Comparison of ENCODE assay signal across 1 cellular context in the genomic region with DNA sequence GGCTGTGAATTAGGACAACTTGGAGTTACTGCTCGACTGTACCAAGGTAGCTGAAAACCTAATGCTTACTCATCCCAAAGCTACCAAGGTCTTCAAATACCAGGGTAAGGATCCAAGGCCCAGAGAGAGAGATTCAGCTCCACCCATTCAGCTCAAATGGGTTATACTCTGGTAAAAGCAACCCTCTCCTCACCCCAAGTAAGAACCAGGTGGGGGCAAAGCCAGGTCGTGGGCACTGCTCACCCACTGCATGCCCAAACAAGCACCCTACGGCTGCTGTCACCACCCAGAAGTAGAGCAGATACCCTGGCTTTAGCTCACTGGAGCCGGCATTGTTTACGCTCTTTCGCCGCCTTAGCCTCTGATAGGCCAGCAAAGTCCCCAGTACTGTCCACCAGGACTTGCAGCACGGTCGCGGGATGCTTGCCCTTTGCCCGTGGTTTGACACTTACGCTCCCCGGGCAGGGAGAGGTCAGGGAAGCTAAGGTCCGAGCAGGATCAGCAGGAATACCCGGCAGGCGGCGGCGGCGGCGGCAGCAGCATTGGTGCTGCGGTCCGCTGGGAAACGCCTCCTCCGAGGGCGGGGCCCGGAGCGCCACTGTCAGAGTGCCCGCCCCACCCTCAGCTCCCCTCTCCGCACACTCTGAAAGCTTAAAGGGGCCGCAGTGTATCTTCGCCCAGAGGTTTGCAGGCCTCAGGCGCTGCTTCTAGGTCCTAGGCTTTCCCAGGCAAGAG.
A peak's percentile ranks its signal among the peaks of the same experiment; 100 is the strongest.
TF ChIP-seq lines count a peak whose summit lies in the region.

No MANE protein-coding gene starts in this region.

TF ChIP-seq in HepG2, 621 proteins besides CTCF, POLR2A, EP300 and RAD21 (continued from another document and continues in another):
- TF ChIP-seq, protein P1, sequence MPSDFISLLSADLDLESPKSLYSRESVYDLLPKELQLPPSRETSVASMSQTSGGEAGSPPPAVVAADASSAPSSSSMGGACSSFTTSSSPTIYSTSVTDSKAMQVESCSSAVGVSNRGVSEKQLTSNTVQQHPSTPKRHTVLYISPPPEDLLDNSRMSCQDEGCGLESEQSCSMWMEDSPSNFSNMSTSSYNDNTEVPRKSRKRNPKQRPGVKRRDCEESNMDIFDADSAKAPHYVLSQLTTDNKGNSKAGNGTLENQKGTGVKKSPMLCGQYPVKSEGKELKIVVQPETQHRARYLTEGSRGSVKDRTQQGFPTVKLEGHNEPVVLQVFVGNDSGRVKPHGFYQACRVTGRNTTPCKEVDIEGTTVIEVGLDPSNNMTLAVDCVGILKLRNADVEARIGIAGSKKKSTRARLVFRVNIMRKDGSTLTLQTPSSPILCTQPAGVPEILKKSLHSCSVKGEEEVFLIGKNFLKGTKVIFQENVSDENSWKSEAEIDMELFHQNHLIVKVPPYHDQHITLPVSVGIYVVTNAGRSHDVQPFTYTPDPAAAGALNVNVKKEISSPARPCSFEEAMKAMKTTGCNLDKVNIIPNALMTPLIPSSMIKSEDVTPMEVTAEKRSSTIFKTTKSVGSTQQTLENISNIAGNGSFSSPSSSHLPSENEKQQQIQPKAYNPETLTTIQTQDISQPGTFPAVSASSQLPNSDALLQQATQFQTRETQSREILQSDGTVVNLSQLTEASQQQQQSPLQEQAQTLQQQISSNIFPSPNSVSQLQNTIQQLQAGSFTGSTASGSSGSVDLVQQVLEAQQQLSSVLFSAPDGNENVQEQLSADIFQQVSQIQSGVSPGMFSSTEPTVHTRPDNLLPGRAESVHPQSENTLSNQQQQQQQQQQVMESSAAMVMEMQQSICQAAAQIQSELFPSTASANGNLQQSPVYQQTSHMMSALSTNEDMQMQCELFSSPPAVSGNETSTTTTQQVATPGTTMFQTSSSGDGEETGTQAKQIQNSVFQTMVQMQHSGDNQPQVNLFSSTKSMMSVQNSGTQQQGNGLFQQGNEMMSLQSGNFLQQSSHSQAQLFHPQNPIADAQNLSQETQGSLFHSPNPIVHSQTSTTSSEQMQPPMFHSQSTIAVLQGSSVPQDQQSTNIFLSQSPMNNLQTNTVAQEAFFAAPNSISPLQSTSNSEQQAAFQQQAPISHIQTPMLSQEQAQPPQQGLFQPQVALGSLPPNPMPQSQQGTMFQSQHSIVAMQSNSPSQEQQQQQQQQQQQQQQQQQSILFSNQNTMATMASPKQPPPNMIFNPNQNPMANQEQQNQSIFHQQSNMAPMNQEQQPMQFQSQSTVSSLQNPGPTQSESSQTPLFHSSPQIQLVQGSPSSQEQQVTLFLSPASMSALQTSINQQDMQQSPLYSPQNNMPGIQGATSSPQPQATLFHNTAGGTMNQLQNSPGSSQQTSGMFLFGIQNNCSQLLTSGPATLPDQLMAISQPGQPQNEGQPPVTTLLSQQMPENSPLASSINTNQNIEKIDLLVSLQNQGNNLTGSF (CRISPR knock-in tag; IDR thresholded peaks at IDR 0.05) = no peak
- TF ChIP-seq, protein P2, sequence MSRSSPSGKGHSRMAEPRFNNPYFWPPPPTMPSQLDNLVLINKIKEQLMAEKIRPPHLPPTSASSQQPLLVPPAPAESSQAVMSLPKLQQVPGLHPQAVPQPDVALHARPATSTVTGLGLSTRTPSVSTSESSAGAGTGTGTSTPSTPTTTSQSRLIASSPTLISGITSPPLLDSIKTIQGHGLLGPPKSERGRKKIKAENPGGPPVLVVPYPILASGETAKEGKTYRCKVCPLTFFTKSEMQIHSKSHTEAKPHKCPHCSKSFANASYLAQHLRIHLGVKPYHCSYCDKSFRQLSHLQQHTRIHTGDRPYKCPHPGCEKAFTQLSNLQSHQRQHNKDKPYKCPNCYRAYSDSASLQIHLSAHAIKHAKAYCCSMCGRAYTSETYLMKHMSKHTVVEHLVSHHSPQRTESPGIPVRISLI (CRISPR knock-in tag; IDR thresholded peaks at IDR 0.05; ENCODE audit: borderline replicate concordance) = no peak
- TF ChIP-seq TRIM24 (CRISPR knock-in tag; IDR thresholded peaks at IDR 0.05) (no peak), ZBTB38 (CRISPR knock-in tag; IDR thresholded peaks at IDR 0.05) (peak; percentile 66; the same call in 1 of the 2 replicates), ARHGAP35 (CRISPR knock-in tag; IDR thresholded peaks at IDR 0.05; ENCODE audit: borderline replicate concordance) (no peak), CREB1 (IDR thresholded peaks at IDR 0.05) (0 out of 2 replicates have a peak, but pooled peaks have one; percentile 14), CREB1 (CRISPR knock-in tag; IDR thresholded peaks at IDR 0.05) (no peak), SMAD1 (CRISPR knock-in tag; IDR thresholded peaks at IDR 0.05; ENCODE audit: borderline replicate concordance, low read depth) (no peak; the same call in 1 of the 2 replicates), MIER2 (CRISPR knock-in tag; IDR thresholded peaks at IDR 0.05) (no peak), ZNF556 (CRISPR knock-in tag; IDR thresholded peaks at IDR 0.05; ENCODE audit: borderline replicate concordance) (no peak; the same call in 1 of the 2 replicates), ZEB1 (IDR thresholded peaks at IDR 0.05; ENCODE audit: insufficient replicate concordance, low read depth) (no peak), ZFP36 (IDR thresholded peaks at IDR 0.05; ENCODE audit: borderline replicate concordance, low read depth, low read length, partially characterized antibody) (no peak), GABPA (IDR thresholded peaks at IDR 0.05; ENCODE audit: low read depth, low read length) (no peak), GABPA (CRISPR knock-in tag; IDR thresholded peaks at IDR 0.05; ENCODE audit: low read depth) (no peak), PAF1 (CRISPR knock-in tag; IDR thresholded peaks at IDR 0.05) (no peak), ZNF567 (CRISPR knock-in tag; IDR thresholded peaks at IDR 0.05; ENCODE audit: borderline replicate concordance) (no peak), KLF6 (CRISPR knock-in tag; IDR thresholded peaks at IDR 0.05) (0 out of 2 replicates have a peak, but pooled peaks have one; percentile 65), CHD4 (IDR thresholded peaks at IDR 0.05; ENCODE audit: borderline replicate concordance, low read length) (no peak), ZNF354B (CRISPR knock-in tag; IDR thresholded peaks at IDR 0.05) (no peak), CHCHD3 (CRISPR knock-in tag; IDR thresholded peaks at IDR 0.05) (no peak), ARNT (IDR thresholded peaks at IDR 0.05) (no peak), MXD4 (CRISPR knock-in tag; IDR thresholded peaks at IDR 0.05) (peak; percentile 82), ZNF160 (CRISPR knock-in tag; IDR thresholded peaks at IDR 0.05) (no peak), RBM39 (IDR thresholded peaks at IDR 0.05; ENCODE audit: low read depth, low read length, poor library complexity, severe bottlenecking) (peak; percentile 71)
- TF ChIP-seq, protein P3, sequence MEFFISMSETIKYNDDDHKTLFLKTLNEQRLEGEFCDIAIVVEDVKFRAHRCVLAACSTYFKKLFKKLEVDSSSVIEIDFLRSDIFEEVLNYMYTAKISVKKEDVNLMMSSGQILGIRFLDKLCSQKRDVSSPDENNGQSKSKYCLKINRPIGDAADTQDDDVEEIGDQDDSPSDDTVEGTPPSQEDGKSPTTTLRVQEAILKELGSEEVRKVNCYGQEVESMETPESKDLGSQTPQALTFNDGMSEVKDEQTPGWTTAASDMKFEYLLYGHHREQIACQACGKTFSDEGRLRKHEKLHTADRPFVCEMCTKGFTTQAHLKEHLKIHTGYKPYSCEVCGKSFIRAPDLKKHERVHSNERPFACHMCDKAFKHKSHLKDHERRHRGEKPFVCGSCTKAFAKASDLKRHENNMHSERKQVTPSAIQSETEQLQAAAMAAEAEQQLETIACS (CRISPR knock-in tag; IDR thresholded peaks at IDR 0.05) = no peak
- TF ChIP-seq, protein P4, sequence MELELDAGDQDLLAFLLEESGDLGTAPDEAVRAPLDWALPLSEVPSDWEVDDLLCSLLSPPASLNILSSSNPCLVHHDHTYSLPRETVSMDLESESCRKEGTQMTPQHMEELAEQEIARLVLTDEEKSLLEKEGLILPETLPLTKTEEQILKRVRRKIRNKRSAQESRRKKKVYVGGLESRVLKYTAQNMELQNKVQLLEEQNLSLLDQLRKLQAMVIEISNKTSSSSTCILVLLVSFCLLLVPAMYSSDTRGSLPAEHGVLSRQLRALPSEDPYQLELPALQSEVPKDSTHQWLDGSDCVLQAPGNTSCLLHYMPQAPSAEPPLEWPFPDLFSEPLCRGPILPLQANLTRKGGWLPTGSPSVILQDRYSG (CRISPR knock-in tag; IDR thresholded peaks at IDR 0.05) = no peak
- TF ChIP-seq, protein P5, sequence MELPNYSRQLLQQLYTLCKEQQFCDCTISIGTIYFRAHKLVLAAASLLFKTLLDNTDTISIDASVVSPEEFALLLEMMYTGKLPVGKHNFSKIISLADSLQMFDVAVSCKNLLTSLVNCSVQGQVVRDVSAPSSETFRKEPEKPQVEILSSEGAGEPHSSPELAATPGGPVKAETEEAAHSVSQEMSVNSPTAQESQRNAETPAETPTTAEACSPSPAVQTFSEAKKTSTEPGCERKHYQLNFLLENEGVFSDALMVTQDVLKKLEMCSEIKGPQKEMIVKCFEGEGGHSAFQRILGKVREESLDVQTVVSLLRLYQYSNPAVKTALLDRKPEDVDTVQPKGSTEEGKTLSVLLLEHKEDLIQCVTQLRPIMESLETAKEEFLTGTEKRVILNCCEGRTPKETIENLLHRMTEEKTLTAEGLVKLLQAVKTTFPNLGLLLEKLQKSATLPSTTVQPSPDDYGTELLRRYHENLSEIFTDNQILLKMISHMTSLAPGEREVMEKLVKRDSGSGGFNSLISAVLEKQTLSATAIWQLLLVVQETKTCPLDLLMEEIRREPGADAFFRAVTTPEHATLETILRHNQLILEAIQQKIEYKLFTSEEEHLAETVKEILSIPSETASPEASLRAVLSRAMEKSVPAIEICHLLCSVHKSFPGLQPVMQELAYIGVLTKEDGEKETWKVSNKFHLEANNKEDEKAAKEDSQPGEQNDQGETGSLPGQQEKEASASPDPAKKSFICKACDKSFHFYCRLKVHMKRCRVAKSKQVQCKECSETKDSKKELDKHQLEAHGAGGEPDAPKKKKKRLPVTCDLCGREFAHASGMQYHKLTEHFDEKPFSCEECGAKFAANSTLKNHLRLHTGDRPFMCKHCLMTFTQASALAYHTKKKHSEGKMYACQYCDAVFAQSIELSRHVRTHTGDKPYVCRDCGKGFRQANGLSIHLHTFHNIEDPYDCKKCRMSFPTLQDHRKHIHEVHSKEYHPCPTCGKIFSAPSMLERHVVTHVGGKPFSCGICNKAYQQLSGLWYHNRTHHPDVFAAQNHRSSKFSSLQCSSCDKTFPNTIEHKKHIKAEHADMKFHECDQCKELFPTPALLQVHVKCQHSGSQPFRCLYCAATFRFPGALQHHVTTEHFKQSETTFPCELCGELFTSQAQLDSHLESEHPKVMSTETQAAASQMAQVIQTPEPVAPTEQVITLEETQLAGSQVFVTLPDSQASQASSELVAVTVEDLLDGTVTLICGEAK (IDR thresholded peaks at IDR 0.05) = no peak
- TF ChIP-seq, protein P5 (CRISPR knock-in tag; IDR thresholded peaks at IDR 0.05) = peak; percentile 36; the same call in 1 of the 2 replicates
- TF ChIP-seq, protein P6, sequence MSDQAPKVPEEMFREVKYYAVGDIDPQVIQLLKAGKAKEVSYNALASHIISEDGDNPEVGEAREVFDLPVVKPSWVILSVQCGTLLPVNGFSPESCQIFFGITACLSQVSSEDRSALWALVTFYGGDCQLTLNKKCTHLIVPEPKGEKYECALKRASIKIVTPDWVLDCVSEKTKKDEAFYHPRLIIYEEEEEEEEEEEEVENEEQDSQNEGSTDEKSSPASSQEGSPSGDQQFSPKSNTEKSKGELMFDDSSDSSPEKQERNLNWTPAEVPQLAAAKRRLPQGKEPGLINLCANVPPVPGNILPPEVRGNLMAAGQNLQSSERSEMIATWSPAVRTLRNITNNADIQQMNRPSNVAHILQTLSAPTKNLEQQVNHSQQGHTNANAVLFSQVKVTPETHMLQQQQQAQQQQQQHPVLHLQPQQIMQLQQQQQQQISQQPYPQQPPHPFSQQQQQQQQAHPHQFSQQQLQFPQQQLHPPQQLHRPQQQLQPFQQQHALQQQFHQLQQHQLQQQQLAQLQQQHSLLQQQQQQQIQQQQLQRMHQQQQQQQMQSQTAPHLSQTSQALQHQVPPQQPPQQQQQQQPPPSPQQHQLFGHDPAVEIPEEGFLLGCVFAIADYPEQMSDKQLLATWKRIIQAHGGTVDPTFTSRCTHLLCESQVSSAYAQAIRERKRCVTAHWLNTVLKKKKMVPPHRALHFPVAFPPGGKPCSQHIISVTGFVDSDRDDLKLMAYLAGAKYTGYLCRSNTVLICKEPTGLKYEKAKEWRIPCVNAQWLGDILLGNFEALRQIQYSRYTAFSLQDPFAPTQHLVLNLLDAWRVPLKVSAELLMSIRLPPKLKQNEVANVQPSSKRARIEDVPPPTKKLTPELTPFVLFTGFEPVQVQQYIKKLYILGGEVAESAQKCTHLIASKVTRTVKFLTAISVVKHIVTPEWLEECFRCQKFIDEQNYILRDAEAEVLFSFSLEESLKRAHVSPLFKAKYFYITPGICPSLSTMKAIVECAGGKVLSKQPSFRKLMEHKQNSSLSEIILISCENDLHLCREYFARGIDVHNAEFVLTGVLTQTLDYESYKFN (CRISPR knock-in tag; conservative IDR thresholded peaks at IDR 0.05) = peak; percentile 79
